ENCODE assay signal across 1 cellular context in the genomic region with DNA sequence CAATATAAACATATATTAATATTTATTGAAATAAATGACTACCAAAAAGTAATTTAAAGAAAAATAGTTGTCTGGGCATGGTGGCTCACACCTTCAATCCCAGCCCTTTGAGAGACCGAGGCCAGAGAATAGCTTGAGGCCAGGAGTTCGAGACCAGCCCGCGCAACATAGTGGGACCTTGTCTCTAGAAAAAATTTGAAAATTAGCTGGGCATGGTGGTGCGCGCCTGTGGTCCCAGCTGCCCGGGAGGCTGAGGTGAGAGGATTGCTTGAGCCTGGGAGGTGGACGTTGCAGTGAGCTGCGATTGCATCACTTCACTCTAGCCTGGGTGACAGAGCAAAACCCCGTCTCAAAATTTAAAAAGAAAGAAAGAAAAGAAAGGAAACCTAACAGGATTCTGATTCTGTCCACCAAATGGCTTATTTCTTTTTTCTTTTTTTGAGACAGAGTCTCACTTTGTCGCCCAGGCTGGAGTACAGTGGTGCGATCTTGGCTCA.
A peak's percentile ranks its signal among the peaks of the same experiment; 100 is the strongest.
TF ChIP-seq lines count a peak whose summit lies in the region.

No MANE protein-coding gene starts in this region.

TF ChIP-seq in K562, 482 proteins besides CTCF, POLR2A, EP300 and RAD21 (continued from another document):
- TF ChIP-seq, protein P1, sequence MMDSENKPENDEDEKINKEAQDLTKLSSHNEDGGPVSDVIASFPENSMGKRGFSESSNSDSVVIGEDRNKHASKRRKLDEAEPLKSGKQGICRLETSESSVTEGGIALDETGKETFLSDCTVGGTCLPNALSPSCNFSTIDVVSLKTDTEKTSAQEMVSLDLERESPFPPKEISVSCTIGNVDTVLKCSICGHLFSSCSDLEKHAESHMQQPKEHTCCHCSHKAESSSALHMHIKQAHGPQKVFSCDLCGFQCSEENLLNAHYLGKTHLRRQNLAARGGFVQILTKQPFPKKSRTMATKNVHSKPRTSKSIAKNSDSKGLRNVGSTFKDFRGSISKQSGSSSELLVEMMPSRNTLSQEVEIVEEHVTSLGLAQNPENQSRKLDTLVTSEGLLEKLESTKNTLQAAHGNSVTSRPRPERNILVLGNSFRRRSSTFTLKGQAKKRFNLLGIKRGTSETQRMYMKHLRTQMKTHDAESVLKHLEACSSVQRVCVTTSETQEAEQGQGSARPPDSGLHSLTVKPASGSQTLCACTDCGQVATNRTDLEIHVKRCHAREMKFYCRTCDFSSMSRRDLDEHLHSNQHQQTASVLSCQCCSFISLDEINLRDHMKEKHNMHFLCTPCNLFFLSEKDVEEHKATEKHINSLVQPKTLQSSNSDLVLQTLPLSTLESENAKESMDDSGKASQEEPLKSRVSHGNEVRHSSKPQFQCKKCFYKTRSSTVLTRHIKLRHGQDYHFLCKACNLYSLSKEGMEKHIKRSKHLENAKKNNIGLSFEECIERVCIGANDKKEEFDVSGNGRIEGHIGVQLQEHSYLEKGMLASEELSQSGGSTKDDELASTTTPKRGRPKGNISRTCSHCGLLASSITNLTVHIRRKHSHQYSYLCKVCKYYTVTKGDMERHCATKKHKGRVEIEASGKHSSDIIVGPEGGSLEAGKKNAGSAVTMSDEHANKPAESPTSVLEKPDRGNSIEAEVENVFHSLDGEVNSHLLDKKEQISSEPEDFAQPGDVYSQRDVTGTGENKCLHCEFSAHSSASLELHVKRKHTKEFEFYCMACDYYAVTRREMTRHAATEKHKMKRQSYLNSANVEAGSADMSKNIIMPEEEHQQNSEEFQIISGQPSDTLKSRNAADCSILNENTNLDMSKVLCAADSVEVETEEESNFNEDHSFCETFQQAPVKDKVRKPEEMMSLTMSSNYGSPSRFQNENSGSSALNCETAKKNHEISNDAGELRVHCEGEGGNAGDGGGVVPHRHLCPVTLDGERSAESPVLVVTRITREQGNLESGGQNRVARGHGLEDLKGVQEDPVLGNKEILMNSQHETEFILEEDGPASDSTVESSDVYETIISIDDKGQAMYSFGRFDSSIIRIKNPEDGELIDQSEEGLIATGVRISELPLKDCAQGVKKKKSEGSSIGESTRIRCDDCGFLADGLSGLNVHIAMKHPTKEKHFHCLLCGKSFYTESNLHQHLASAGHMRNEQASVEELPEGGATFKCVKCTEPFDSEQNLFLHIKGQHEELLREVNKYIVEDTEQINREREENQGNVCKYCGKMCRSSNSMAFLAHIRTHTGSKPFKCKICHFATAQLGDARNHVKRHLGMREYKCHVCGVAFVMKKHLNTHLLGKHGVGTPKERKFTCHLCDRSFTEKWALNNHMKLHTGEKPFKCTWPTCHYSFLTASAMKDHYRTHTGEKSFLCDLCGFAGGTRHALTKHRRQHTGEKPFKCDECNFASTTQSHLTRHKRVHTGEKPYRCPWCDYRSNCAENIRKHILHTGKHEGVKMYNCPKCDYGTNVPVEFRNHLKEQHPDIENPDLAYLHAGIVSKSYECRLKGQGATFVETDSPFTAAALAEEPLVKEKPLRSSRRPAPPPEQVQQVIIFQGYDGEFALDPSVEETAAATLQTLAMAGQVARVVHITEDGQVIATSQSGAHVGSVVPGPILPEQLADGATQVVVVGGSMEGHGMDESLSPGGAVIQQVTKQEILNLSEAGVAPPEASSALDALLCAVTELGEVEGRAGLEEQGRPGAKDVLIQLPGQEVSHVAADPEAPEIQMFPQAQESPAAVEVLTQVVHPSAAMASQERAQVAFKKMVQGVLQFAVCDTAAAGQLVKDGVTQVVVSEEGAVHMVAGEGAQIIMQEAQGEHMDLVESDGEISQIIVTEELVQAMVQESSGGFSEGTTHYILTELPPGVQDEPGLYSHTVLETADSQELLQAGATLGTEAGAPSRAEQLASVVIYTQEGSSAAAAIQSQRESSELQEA (IDR thresholded peaks at IDR 0.05; ENCODE audit: low read depth) = no peak
- TF ChIP-seq STAT5A (IDR thresholded peaks at IDR 0.05; ENCODE audit: borderline replicate concordance, low read length) (no peak), SMAD3 (CRISPR knock-in tag; conservative IDR thresholded peaks at IDR 0.05) (no peak), HNRNPLL (IDR thresholded peaks at IDR 0.05; ENCODE audit: low read depth, low read length, poor library complexity, severe bottlenecking) (no peak), ZNF57 (CRISPR knock-in tag; IDR thresholded peaks at IDR 0.05) (no peak), GABPB1 (CRISPR knock-in tag; IDR thresholded peaks at IDR 0.05) (no peak), KDM1A (IDR thresholded peaks at IDR 0.05) (no peak), TCF7 (IDR thresholded peaks at IDR 0.05; ENCODE audit: borderline replicate concordance) (no peak), TRIM24 (IDR thresholded peaks at IDR 0.05) (peak; percentile 82 to 83), FIP1L1 (IDR thresholded peaks at IDR 0.05; ENCODE audit: low read depth, low read length, poor library complexity, severe bottlenecking) (no peak), JUND (IDR thresholded peaks at IDR 0.05; ENCODE audit: borderline replicate concordance, low read depth, low read length) (0 out of 2 replicates have a peak, but pooled peaks have one; percentile 19), JUND (tag; IDR thresholded peaks at IDR 0.05; ENCODE audit: borderline replicate concordance, low read depth, low read length) (no peak), MCM2 (IDR thresholded peaks at IDR 0.05; ENCODE audit: low read depth) (no peak), ESRRA (IDR thresholded peaks at IDR 0.05; ENCODE audit: borderline replicate concordance, low read depth) (no peak), SMARCA5 (IDR thresholded peaks at IDR 0.05) (no peak), SOX6 (IDR thresholded peaks at IDR 0.05) (no peak), TCFL5 (CRISPR knock-in tag; conservative IDR thresholded peaks at IDR 0.05) (no peak), ETV5 (CRISPR knock-in tag; IDR thresholded peaks at IDR 0.05; ENCODE audit: low read depth) (no peak), CSDE1 (IDR thresholded peaks at IDR 0.05) (no peak), YBX1 (IDR thresholded peaks at IDR 0.05) (no peak)
- TF ChIP-seq, protein P2, sequence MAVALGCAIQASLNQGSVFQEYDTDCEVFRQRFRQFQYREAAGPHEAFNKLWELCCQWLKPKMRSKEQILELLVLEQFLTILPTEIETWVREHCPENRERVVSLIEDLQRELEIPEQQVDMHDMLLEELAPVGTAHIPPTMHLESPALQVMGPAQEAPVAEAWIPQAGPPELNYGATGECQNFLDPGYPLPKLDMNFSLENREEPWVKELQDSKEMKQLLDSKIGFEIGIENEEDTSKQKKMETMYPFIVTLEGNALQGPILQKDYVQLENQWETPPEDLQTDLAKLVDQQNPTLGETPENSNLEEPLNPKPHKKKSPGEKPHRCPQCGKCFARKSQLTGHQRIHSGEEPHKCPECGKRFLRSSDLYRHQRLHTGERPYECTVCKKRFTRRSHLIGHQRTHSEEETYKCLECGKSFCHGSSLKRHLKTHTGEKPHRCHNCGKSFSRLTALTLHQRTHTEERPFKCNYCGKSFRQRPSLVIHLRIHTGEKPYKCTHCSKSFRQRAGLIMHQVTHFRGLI (CRISPR knock-in tag; IDR thresholded peaks at IDR 0.05) = no peak
- TF ChIP-seq, protein P3, sequence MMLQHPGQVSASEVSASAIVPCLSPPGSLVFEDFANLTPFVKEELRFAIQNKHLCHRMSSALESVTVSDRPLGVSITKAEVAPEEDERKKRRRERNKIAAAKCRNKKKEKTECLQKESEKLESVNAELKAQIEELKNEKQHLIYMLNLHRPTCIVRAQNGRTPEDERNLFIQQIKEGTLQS (IDR thresholded peaks at IDR 0.05) = peak; percentile 84
- TF ChIP-seq, protein P3 (CRISPR knock-in tag; conservative IDR thresholded peaks at IDR 0.05) = no peak
- TF ChIP-seq, protein P4, sequence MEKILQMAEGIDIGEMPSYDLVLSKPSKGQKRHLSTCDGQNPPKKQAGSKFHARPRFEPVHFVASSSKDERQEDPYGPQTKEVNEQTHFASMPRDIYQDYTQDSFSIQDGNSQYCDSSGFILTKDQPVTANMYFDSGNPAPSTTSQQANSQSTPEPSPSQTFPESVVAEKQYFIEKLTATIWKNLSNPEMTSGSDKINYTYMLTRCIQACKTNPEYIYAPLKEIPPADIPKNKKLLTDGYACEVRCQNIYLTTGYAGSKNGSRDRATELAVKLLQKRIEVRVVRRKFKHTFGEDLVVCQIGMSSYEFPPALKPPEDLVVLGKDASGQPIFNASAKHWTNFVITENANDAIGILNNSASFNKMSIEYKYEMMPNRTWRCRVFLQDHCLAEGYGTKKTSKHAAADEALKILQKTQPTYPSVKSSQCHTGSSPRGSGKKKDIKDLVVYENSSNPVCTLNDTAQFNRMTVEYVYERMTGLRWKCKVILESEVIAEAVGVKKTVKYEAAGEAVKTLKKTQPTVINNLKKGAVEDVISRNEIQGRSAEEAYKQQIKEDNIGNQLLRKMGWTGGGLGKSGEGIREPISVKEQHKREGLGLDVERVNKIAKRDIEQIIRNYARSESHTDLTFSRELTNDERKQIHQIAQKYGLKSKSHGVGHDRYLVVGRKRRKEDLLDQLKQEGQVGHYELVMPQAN (IDR thresholded peaks at IDR 0.05; ENCODE audit: borderline replicate concordance) = no peak
